9 cellular contexts compared by ENCODE assay signal in genomic region chr19:38679839-38680238, GRCh38. TPM values are rescaled to one million over a fixed set of nuclear protein-coding genes. Genes with fewer than 3 reads are reported as not detected.
DNase-seq lines count a peak whose midpoint lies in the region; ATAC-seq and TF ChIP-seq lines count a peak whose summit lies in the region.
"Had no signal": no experiment of that assay in that cellular context is flagged by ENCODE, and none has a peak within 500 bp of the region (broad histone marks: within the 10 kb centered on the region; RNA-seq: fewer than 3 reads in every experiment).

No MANE protein-coding gene starts in this region.

- ATAC-seq in naive thymus-derived CD4-positive, alpha-beta T cell: peak; percentile 12
- ATAC-seq in naive thymus-derived CD8-positive, alpha-beta T cell: no peak

- H3K4me3 ChIP-seq in AG10803 (ENCODE audit: low read length) (no peak overlapping the region), coronary artery (no peak overlapping the region)
- H3K4me3 ChIP-seq in naive thymus-derived CD4-positive, alpha-beta T cell (ENCODE audit: low read length): no peak overlapping the region

- H3K9me3 Mint-ChIP-seq in HFFc6: no peaks in the 10 kb centered on the region
- peaks cover 0 to 3% (median 0%) of the 10 kb centered on the region in 11 donors for H3K9me3 Mint-ChIP-seq in naive thymus-derived CD4-positive, alpha-beta T cell
- H3K9me3 Mint-ChIP-seq in naive thymus-derived CD8-positive, alpha-beta T cell: no peaks in the 10 kb centered on the region

- H3K27ac Mint-ChIP-seq in HFFc6: peak overlapping the region; percentile 100
- peak overlapping the region in 1 of 9 donors; percentile 56 for H3K27ac Mint-ChIP-seq in naive thymus-derived CD4-positive, alpha-beta T cell
- H3K27ac Mint-ChIP-seq in naive thymus-derived CD8-positive, alpha-beta T cell: peak overlapping the region in 5 of 10 donors; percentile 38 to 96 (median 46)

- H3K4me1 ChIP-seq in naive thymus-derived CD4-positive, alpha-beta T cell (ENCODE audit: control insufficient read depth in 2 of 2, insufficient read depth in 2 of 2, low read length in 2 of 2): peaks cover 0 to 98% of the 10 kb centered on the region in 2 donors

- CTCF ChIA-PET in naive thymus-derived CD4-positive, alpha-beta T cell (lab: Charles Lee): interaction anchor here (0.6 kb wide), 1 partner anchor 110 kb away, joined by 3 read pairs; no protein-coding TSS in a partner anchor

- no peaks in the 10 kb centered on the region for H3K9me3 ChIP-seq in naive thymus-derived CD4-positive, alpha-beta T cell (ENCODE audit: control insufficient read depth in 2 of 3, low read length in 3 of 3)

- DNase-seq in AG10803 (ENCODE audit: low read depth) (peak; percentile 56), HFFc6 (no peak), coronary artery (ENCODE audit: low spot score) (no peak), SHP77 treated with DMSO at 0.1 percent for 48 hours (lab: John Stamatoyannopoulos, UW) (no peak), anterior cingulate cortex (lab: John Stamatoyannopoulos, UW) (no peak)
- DNase-seq in naive thymus-derived CD4-positive, alpha-beta T cell: no peak
- DNase-seq in activated T-cell treated with anti-CD3 and anti-CD28 coated beads, Interleukin-2, amount 50 U/mL, for 1 hour: no peak
- no peak for DNase-seq in naive thymus-derived CD8-positive, alpha-beta T cell
- DNase-seq: activated naive CD8-positive, alpha-beta T cell treated with anti-CD3 and anti-CD28 coated beads, Interleukin-2, amount 10 ng/mL, durations not matched to agents 7 days and 5 days had no signal

- H3K4me1 Mint-ChIP-seq in HFFc6 (ENCODE audit: low read depth): peaks cover 99% of the 10 kb centered on the region
- H3K4me1 Mint-ChIP-seq in naive thymus-derived CD4-positive, alpha-beta T cell: peaks cover 30 to 92% (median 51%) of the 10 kb centered on the region in 7 donors
- H3K4me1 Mint-ChIP-seq in naive thymus-derived CD8-positive, alpha-beta T cell: peaks cover 25 to 95% (median 56%) of the 10 kb centered on the region in 4 donors

- peak overlapping the region; percentile 13; the same call in 1 of the 2 replicates for H3K4me3 Mint-ChIP-seq in HFFc6
- H3K4me3 Mint-ChIP-seq in naive thymus-derived CD4-positive, alpha-beta T cell: peak overlapping the region in 2 of 10 donors; percentile 10 to 25
- H3K4me3 Mint-ChIP-seq in naive thymus-derived CD8-positive, alpha-beta T cell: peak overlapping the region in 4 of 10 donors; percentile 33 to 62 (median 44)

- H3K36me3 ChIP-seq in naive thymus-derived CD4-positive, alpha-beta T cell (ENCODE audit: control insufficient read depth in 2 of 3, insufficient read depth in 3 of 3, low read length in 3 of 3): no peaks in the 10 kb centered on the region

- H3K27me3 Mint-ChIP-seq in HFFc6 (ENCODE audit: insufficient read depth): peaks cover 14% of the 10 kb centered on the region
- H3K27me3 Mint-ChIP-seq in naive thymus-derived CD4-positive, alpha-beta T cell: no peaks in the 10 kb centered on the region
- H3K27me3 Mint-ChIP-seq in naive thymus-derived CD8-positive, alpha-beta T cell: peaks cover 0 to 18% (median 4%) of the 10 kb centered on the region in 5 donors
- H3K27me3 Mint-ChIP-seq: activated naive CD8-positive, alpha-beta T cell treated with anti-CD3 and anti-CD28 coated beads, Interleukin-2, amount 10 ng/mL, durations not matched to agents 7 days and 5 days had no signal

- TF ChIP-seq CTCF in AG10803 (conservative IDR thresholded peaks at IDR 0.05; ENCODE audit: low read length) (no peak), HFFc6 (IDR thresholded peaks at IDR 0.05) (no peak), coronary artery (IDR thresholded peaks at IDR 0.05) (no peak)

- H3K36me3 Mint-ChIP-seq in HFFc6 (ENCODE audit: low read depth): peaks cover 51% of the 10 kb centered on the region
- H3K36me3 Mint-ChIP-seq in naive thymus-derived CD4-positive, alpha-beta T cell: peaks cover 3 to 39% (median 22%) of the 10 kb centered on the region in 5 donors
- H3K36me3 Mint-ChIP-seq in naive thymus-derived CD8-positive, alpha-beta T cell: peaks cover 0 to 20% (median 10%) of the 10 kb centered on the region in 3 donors

- intact Hi-C loops in naive thymus-derived CD4-positive, alpha-beta T cell (cut with micrococcal nuclease): loop anchor here in 1 of 2 donors (2.0 kb wide), 2 partner anchors 13 to 43 kb away; no protein-coding TSS in a partner anchor

- H3K27ac ChIP-seq in coronary artery: peak overlapping the region; percentile 90 to 92
- no peak overlapping the region for H3K27ac ChIP-seq in naive thymus-derived CD4-positive, alpha-beta T cell (ENCODE audit: low read depth, low read length)

- POLR2A ChIA-PET in naive thymus-derived CD4-positive, alpha-beta T cell (lab: Charles Lee): no interaction called here
- POLR2A ChIA-PET in naive thymus-derived CD8-positive, alpha-beta T cell (lab: Charles Lee): no interaction called here

- no peaks in the 10 kb centered on the region for H3K27me3 ChIP-seq in naive thymus-derived CD4-positive, alpha-beta T cell (ENCODE audit: control insufficient read depth in 2 of 2, insufficient read depth in 2 of 2, low read length in 2 of 2)

RNA-seq across cellular contexts. Expression of gene ACTN4, which starts 32.4 kb away (rescaled TPM):
- total RNA-seq in HFFc6 (2021; fragmentation: NEBNext Ultra II Directional; extraction: Animal tissue kit (Norgen Biotek cat#: 25700)): 1,000 to 10,000 TPM in 5 of 6 experiments, 100 to 1,000 TPM in 1; 972 to 1,299 (median 1,250) TPM
- total RNA-seq in naive thymus-derived CD4-positive, alpha-beta T cell: 100 to 1,000 TPM in 2 of 5 experiments, 10 to 100 TPM in 3; 49.2 to 355 (median 54.4) TPM
- 1 to 10 TPM; 2.8 to 3.9 TPM for polyA plus RNA-seq in naive thymus-derived CD4-positive, alpha-beta T cell
- total RNA-seq in naive thymus-derived CD8-positive, alpha-beta T cell: 10 to 100 TPM; 52.9 to 57.6 TPM
- 1 to 10 TPM; 3.2 to 8.5 (median 4.8) TPM for polyA plus RNA-seq in naive thymus-derived CD8-positive, alpha-beta T cell
